In genomic region chr1:234985531-234986294, GRCh38 we compare ENCODE assay signal across 2 cellular contexts.
TF ChIP-seq lines count a peak whose summit lies in the region.

No MANE protein-coding gene starts in this region.

TF ChIP-seq in A549, 52 proteins besides CTCF, POLR2A, EP300 and RAD21 (continued from another document):
- TF ChIP-seq E2F6 (IDR thresholded peaks at IDR 0.05; ENCODE audit: borderline replicate concordance, low read depth) (no peak), SREBF2 (IDR thresholded peaks at IDR 0.05) (no peak), MAFK (IDR thresholded peaks at IDR 0.05; ENCODE audit: partially characterized antibody) (no peak), CBX8 (IDR thresholded peaks at IDR 0.05) (no peak), BCL3 (IDR thresholded peaks at IDR 0.05) (no peak), HDAC2 (IDR thresholded peaks at IDR 0.05) (no peak), POLR2AphosphoS2 (conservative IDR thresholded peaks at IDR 0.05; ENCODE audit: low read length) (no peak), JUN (IDR thresholded peaks at IDR 0.05) (no peak), FOSB (CRISPR knock-in tag; IDR thresholded peaks at IDR 0.05) (no peak)
- TF ChIP-seq, protein P1, sequence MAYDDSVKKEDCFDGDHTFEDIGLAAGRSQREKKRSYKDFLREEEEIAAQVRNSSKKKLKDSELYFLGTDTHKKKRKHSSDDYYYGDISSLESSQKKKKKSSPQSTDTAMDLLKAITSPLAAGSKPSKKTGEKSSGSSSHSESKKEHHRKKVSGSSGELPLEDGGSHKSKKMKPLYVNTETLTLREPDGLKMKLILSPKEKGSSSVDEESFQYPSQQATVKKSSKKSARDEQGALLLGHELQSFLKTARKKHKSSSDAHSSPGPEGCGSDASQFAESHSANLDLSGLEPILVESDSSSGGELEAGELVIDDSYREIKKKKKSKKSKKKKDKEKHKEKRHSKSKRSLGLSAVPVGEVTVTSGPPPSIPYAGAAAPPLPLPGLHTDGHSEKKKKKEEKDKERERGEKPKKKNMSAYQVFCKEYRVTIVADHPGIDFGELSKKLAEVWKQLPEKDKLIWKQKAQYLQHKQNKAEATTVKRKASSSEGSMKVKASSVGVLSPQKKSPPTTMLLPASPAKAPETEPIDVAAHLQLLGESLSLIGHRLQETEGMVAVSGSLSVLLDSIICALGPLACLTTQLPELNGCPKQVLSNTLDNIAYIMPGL (CRISPR knock-in tag; IDR thresholded peaks at IDR 0.05; ENCODE audit: borderline replicate concordance), result no peak

TF ChIP-seq in IMR-90, 13 proteins besides CTCF, POLR2A, EP300 and RAD21 (continued from another document):
- TF ChIP-seq ELK1 (IDR thresholded peaks at IDR 0.05; ENCODE audit: borderline replicate concordance, low read depth, low read length) (no peak), BHLHE40 (IDR thresholded peaks at IDR 0.05; ENCODE audit: low read depth, low read length) (no peak), NFE2L2 (IDR thresholded peaks at IDR 0.05; ENCODE audit: low read depth, low read length) (no peak), CHD1 (IDR thresholded peaks at IDR 0.05; ENCODE audit: low read depth, low read length) (no peak), CEBPB (IDR thresholded peaks at IDR 0.05; ENCODE audit: low read depth, low read length) (no peak), RCOR1 (IDR thresholded peaks at IDR 0.05; ENCODE audit: insufficient replicate concordance, low read length) (no peak), SMC3 (IDR thresholded peaks at IDR 0.05; ENCODE audit: low read depth, low read length) (no peak), MAFK (IDR thresholded peaks at IDR 0.05; ENCODE audit: low read depth, low read length) (no peak), MXI1 (IDR thresholded peaks at IDR 0.05; ENCODE audit: borderline replicate concordance, low read depth, low read length) (no peak), FOS (IDR thresholded peaks at IDR 0.05; ENCODE audit: low read depth, low read length) (no peak)
- TF ChIP-seq, protein P2, sequence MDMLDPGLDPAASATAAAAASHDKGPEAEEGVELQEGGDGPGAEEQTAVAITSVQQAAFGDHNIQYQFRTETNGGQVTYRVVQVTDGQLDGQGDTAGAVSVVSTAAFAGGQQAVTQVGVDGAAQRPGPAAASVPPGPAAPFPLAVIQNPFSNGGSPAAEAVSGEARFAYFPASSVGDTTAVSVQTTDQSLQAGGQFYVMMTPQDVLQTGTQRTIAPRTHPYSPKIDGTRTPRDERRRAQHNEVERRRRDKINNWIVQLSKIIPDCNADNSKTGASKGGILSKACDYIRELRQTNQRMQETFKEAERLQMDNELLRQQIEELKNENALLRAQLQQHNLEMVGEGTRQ (IDR thresholded peaks at IDR 0.05; ENCODE audit: low read depth, low read length), result no peak
